Comparison of ENCODE assay signal across 16 cellular contexts in the genomic region with DNA sequence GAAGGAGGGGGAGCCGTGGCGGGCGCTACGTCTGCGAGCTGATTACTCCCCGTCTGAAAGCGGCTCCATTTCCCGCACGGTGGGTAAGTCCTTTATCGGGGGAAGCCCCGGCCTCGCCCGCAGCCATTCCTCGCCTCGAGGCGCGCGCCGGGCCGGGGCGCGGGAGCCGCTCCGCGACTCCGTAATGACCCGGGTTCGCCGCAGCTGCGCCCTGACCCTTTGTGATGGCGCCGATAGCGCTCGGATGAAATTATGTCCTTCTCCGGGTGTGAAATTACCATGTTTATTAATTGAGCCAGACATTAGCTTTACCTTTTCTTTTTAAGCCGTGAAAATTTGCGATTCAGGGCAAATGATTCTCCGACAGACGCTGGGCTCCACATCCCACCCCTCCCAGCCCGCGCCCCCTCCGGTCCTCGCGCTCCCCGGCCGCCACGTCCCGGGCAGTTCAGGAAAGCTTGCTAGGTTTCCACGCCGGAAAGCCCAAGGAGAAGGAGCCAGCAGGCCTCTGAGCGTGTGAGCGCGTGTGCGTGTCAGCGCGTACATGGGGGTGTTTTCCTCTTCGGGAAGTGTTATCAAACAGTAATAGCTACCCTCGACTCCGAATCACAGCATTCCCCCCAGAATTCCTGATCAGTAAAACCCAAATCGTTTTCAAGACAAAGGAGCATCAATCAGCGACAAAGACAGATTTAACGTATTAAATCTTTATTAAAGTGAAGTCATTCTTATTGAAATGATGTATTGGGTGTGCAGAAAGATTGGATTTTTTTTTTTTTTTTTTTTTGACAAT. TPM values are rescaled to one million over a fixed set of nuclear protein-coding genes. Genes with fewer than 3 reads are reported as not detected.
A peak's percentile ranks its signal among the peaks of the same experiment; 100 is the strongest.
DNase-seq lines count a peak whose midpoint lies in the region; ATAC-seq and TF ChIP-seq lines count a peak whose summit lies in the region.
"Had no signal": no experiment of that assay in that cellular context is flagged by ENCODE, and none has a peak within 500 bp of the region (broad histone marks: within the 10 kb centered on the region; RNA-seq: fewer than 3 reads in every experiment).

No MANE protein-coding gene starts in this region.

- H3K27ac ChIP-seq in HUES48 (ENCODE audit: low read depth, low read length) (no peak overlapping the region), endodermal cell (ENCODE audit: low read depth, low read length) (peak overlapping the region; percentile 79)
- H3K27ac ChIP-seq: gastrocnemius medialis, prostate gland, spleen had no signal

- no peak overlapping the region for H3K4me3 ChIP-seq in H7 (ENCODE audit: insufficient read depth, low read depth, low read length)
- H3K4me3 ChIP-seq in HUES48 (ENCODE audit: low read depth, low read length) = peak overlapping the region; percentile 37
- H3K4me3 ChIP-seq in endodermal cell (ENCODE audit: low read length) = peak overlapping the region; percentile 53
- H3K4me3 ChIP-seq: gastrocnemius medialis had no signal

- H3K4me1 ChIP-seq in HUES48 (ENCODE audit: control insufficient read depth, insufficient read depth, low read length) (peaks cover 74% of the 10 kb centered on the region), endodermal cell (ENCODE audit: control insufficient read depth, insufficient read depth, low read length) (peaks cover 7% of the 10 kb centered on the region)
- H3K4me1 ChIP-seq: prostate gland had no signal

- TF ChIP-seq CTCF in endodermal cell (conservative IDR thresholded peaks at IDR 0.05) = no peak

- H3K9me3 Mint-ChIP-seq in endodermal cell (no peaks in the 10 kb centered on the region), naive B cell (peaks cover 7 to 54% (median 30%) of the 10 kb centered on the region in 7 donors)
- peaks cover 17% of the 10 kb centered on the region for H3K9me3 Mint-ChIP-seq in activated T-helper 17 cell treated with anti-CD3 and anti-CD28 coated beads, Interleukin-2, amount 50 U/mL, for 72 hours

- H3K9me3 ChIP-seq in HUES48 (ENCODE audit: control insufficient read depth, insufficient read depth, low read length) (no peaks in the 10 kb centered on the region; the same call in 1 of the 2 replicates), endodermal cell (ENCODE audit: control insufficient read depth, low read length) (no peaks in the 10 kb centered on the region)
- H3K9me3 ChIP-seq: Caco-2, gastrocnemius medialis, prostate gland had no signal

- H3K27ac Mint-ChIP-seq in endodermal cell = no peak overlapping the region
- H3K27ac Mint-ChIP-seq in naive B cell = peak overlapping the region in 4 of 6 donors; percentile 76 to 91 (median 79)
- no peak overlapping the region for H3K27ac Mint-ChIP-seq in activated T-helper 17 cell treated with anti-CD3 and anti-CD28 coated beads, Interleukin-2, amount 50 U/mL, for 72 hours

- peaks cover 35% of the 10 kb centered on the region for H3K4me1 Mint-ChIP-seq in endodermal cell
- peaks cover 5 to 12% (median 11%) of the 10 kb centered on the region in 3 donors for H3K4me1 Mint-ChIP-seq in naive B cell
- H3K4me1 Mint-ChIP-seq in activated T-helper 17 cell treated with anti-CD3 and anti-CD28 coated beads, Interleukin-2, amount 50 U/mL, for 72 hours = peaks cover 10% of the 10 kb centered on the region

- peak; percentile 74 for DNase-seq in H7
- DNase-seq in endodermal cell = no peak
- DNase-seq in naive B cell = no peak
- DNase-seq in sciatic nerve (ENCODE audit: low spot score) = no peak
- DNase-seq in dermis blood vessel endothelial cell = no peak
- DNase-seq: Caco-2, cortex of kidney, gastrocnemius medialis, KBM-7, NCI-H2029 treated with DMSO at 0.1 percent for 48 hours, NCI-H510A, spleen had no signal

- WGBS in endodermal cell (ENCODE audit: insufficient coverage in 1 of 2, insufficient read length in 1 of 2), 2 experiments = 1 to 3% methylated on average over 34 to 62 of the region's 62 CpGs

- H3K36me3 ChIP-seq in H7 (replicated peaks; ENCODE audit: control insufficient read depth, insufficient read depth, low read length) (no peaks in the 10 kb centered on the region), HUES48 (ENCODE audit: control insufficient read depth, insufficient read depth, low read length) (no peaks in the 10 kb centered on the region), endodermal cell (ENCODE audit: control insufficient read depth, insufficient read depth, low read length) (no peaks in the 10 kb centered on the region)
- H3K36me3 ChIP-seq: gastrocnemius medialis, prostate gland, spleen had no signal

- ATAC-seq in naive B cell (ENCODE audit: low read depth in 2 of 2) (no peak), sciatic nerve (no peak), HG02938 (IDR thresholded peaks at IDR 0.05; ENCODE audit: unreplicated experiment) (no peak)
- no peak for ATAC-seq in activated T-helper 17 cell treated with anti-CD3 and anti-CD28 coated beads, Interleukin-2, amount 50 U/mL, for 72 hours (replicated peaks)
- ATAC-seq: gastrocnemius medialis had no signal

- intact Hi-C loops in sciatic nerve (cut with DNase I) = no loop called here

- peak overlapping the region; percentile 27 for H3K4me3 Mint-ChIP-seq in endodermal cell
- H3K4me3 Mint-ChIP-seq in naive B cell = no peak overlapping the region
- H3K4me3 Mint-ChIP-seq in activated T-helper 17 cell treated with anti-CD3 and anti-CD28 coated beads, Interleukin-2, amount 50 U/mL, for 72 hours = no peak overlapping the region

- peaks cover 100% of the 10 kb centered on the region for H3K27me3 ChIP-seq in H7 (ENCODE audit: control insufficient read depth, insufficient read depth, low read length)
- peaks cover 100% of the 10 kb centered on the region for H3K27me3 ChIP-seq in HUES48 (ENCODE audit: control insufficient read depth, insufficient read depth, low read length)
- peaks cover 100% of the 10 kb centered on the region for H3K27me3 ChIP-seq in endodermal cell (ENCODE audit: control insufficient read depth, insufficient read depth, low read length, poor library complexity, severe bottlenecking)

- H3K9ac ChIP-seq in HUES48 (ENCODE audit: low read depth, low read length) = no peak overlapping the region
- H3K9ac ChIP-seq in endodermal cell (ENCODE audit: extremely low read depth, low read length, poor library complexity, severe bottlenecking) = no peak overlapping the region

- H3K27me3 Mint-ChIP-seq in endodermal cell (ENCODE audit: insufficient read depth) (peaks cover 100% of the 10 kb centered on the region), naive B cell (peaks cover 77 to 97% (median 89%) of the 10 kb centered on the region in 3 donors)
- peaks cover 71% of the 10 kb centered on the region for H3K27me3 Mint-ChIP-seq in activated T-helper 17 cell treated with anti-CD3 and anti-CD28 coated beads, Interleukin-2, amount 50 U/mL, for 72 hours

- no peaks in the 10 kb centered on the region for H3K36me3 Mint-ChIP-seq in endodermal cell (ENCODE audit: low read depth)
- H3K36me3 Mint-ChIP-seq in naive B cell = peaks cover 15 to 28% of the 10 kb centered on the region in 2 donors
- peaks cover 28% of the 10 kb centered on the region for H3K36me3 Mint-ChIP-seq in activated T-helper 17 cell treated with anti-CD3 and anti-CD28 coated beads, Interleukin-2, amount 50 U/mL, for 72 hours (ENCODE audit: low read depth)

RNA-seq across cellular contexts. Expression of a gene that starts 30.0 kb away (rescaled TPM):
- total RNA-seq in H7 (2014; rRNA removed; shearing (Covaris generic)) = not detected in 2 replicates
- total RNA-seq in endodermal cell (under 1 TPM; 0.51 to 0.69 TPM), sciatic nerve (1.6 TPM), dermis blood vessel endothelial cell (under 0.01 and 0.05 TPM in 2 replicates)
- 39.2 TPM for polyA plus RNA-seq in endodermal cell (2013, experiment 1 of 2)
- polyA plus RNA-seq in endodermal cell (2013, experiment 2 of 2) = 32.0 TPM
- not detected for polyA plus RNA-seq in naive B cell (ENCODE audit: low read depth in 6 of 6)
- under 1 TPM in 1 of 2 donors, not detected in 1; 0.52 TPM for total RNA-seq in activated T-helper 17 cell treated with anti-CD3 and anti-CD28 coated beads, Interleukin-2, amount 50 U/mL, for 72 hours
- total RNA-seq: gastrocnemius medialis had no signal

Comparison
In these comparisons a context has a peak if more than half of its experiments do, and no peak if none do; other contexts are left out.
1. H3K27ac Mint-ChIP-seq: peak in naive B cell (4 of 6); none in endodermal cell (single experiment) and activated T-helper 17 cell treated with anti-CD3 and anti-CD28 coated beads, Interleukin-2, amount 50 U/mL, for 72 hours (single experiment).